In the genomic region with DNA sequence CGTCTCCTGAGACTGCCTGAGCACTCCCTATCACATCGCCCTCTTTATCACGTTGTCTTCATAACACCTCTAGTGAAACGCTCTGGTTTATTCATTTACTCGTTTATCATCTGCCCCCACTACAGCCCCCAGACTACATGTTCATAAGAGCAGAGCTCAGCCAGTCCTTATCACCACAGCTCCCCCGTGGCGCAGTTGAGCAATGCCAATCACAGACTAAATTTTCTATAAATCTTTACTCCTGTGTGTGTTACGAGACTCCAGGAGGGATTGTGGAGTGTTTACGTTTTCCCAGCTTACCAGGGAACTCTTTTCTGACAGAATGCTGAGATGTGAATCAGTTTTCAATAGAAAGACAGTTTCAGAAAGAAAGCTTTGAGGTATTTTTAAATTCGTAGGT, we compare ENCODE assay signal across 24 cellular contexts.
DNase-seq lines count a peak whose midpoint lies in the region; ATAC-seq, FAIRE-seq and TF ChIP-seq lines count a peak whose summit lies in the region.
"Had no signal": no experiment of that assay in that cellular context is flagged by ENCODE, and none has a peak within 500 bp of the region (broad histone marks: within the 10 kb centered on the region; RNA-seq: fewer than 3 reads in every experiment).

No MANE protein-coding gene starts in this region.

- DNase-seq in HepG2 (ENCODE audit: low spot score): no peak
- no peak for DNase-seq in right lobe of liver
- peak; percentile 4 for DNase-seq in hepatocyte (ENCODE audit: low spot score)
- DNase-seq in stimulated activated CD8-positive, alpha-beta memory T cell treated with anti-CD3 and anti-CD28 coated beads, Interleukin-4, amount 100 ng/mL, for 48 hours: no peak
- DNase-seq in superior temporal gyrus (ENCODE audit: extremely low spot score): no peak
- DNase-seq in RKO (ENCODE audit: low spot score): no peak
- DNase-seq: EL; GF-D8; Karpas-422; NCI-H1436; NCI-H187 treated with DMSO at 0.1 percent for 48 hours; NCI-H2107; NCI-H2227 treated with DMSO at 0.1 percent for 48 hours; NCI-H524; NCI-H774; NK-92 treated with Interleukin-12 subunit alpha and Interleukin-12 subunit beta, amount 100 ng/mL, for 24 hours; RPMI8226; SHP77; SW 1271 had no signal

- ATAC-seq in HepG2: peak; percentile 57
- no peak for ATAC-seq in right lobe of liver
- ATAC-seq in SK-N-SH treated with all-trans-retinoic acid at 6 μM for 48 hours: no peak
- ATAC-seq: HCT116 had no signal

- H2AFZ ChIP-seq in HepG2 (ENCODE audit: low read length) (no peak overlapping the region), OCI-LY3 (ENCODE audit: low read depth, low read length) (0 out of 2 replicates have a peak overlapping the region, but pooled peaks have one; percentile 15), hepatocyte (no peak overlapping the region)

- H3K9me3 ChIP-seq in HepG2 (ENCODE audit: low read length) (no peaks in the 10 kb centered on the region), right lobe of liver (no peaks in the 10 kb centered on the region), OCI-LY3 (ENCODE audit: insufficient read depth, low read length) (no peaks in the 10 kb centered on the region), hepatocyte (ENCODE audit: low read depth) (no peaks in the 10 kb centered on the region)

- no peaks in the 10 kb centered on the region for H3K79me2 ChIP-seq in HepG2 (ENCODE audit: insufficient read depth, low read length)
- H3K79me2 ChIP-seq in OCI-LY3 (ENCODE audit: low read length): no peaks in the 10 kb centered on the region
- no peaks in the 10 kb centered on the region for H3K79me2 ChIP-seq in hepatocyte

- CTCF ChIA-PET in HepG2 (lab: Yijun Ruan, JAX; ENCODE audit: low intra/inter-chr PET ratio, low total read pairs): no interaction called here

- POLR2A ChIA-PET in HepG2 (lab: Yijun Ruan, JAX): no interaction called here

- H3K4me3 ChIP-seq in HepG2 (replicated peaks in 1 of 3; ENCODE audit: insufficient read depth in 1 of 3, low read depth in 2 of 3, low read length in 3 of 3): no peak overlapping the region
- H3K4me3 ChIP-seq in right lobe of liver: no peak overlapping the region
- no peak overlapping the region for H3K4me3 ChIP-seq in OCI-LY3 (ENCODE audit: low read length)
- no peak overlapping the region for H3K4me3 ChIP-seq in hepatocyte

- H3K9me2 ChIP-seq in hepatocyte (replicated peaks; ENCODE audit: insufficient read depth): no peaks in the 10 kb centered on the region

- no peaks in the 10 kb centered on the region for H3K27me3 ChIP-seq in HepG2 (ENCODE audit: control insufficient read depth in 1 of 2, insufficient read depth in 2 of 2, low read length in 2 of 2)
- no peaks in the 10 kb centered on the region for H3K27me3 ChIP-seq in right lobe of liver
- H3K27me3 ChIP-seq in OCI-LY3 (ENCODE audit: low read depth, low read length): no peaks in the 10 kb centered on the region
- no peaks in the 10 kb centered on the region for H3K27me3 ChIP-seq in hepatocyte

- TF ChIP-seq POLR2A in HepG2 (IDR thresholded peaks at IDR 0.05; ENCODE audit: insufficient read depth in 1 of 2, low read depth in 2 of 2, low read length in 2 of 2) (no peak), right lobe of liver (IDR thresholded peaks at IDR 0.05) (no peak)

- 11% methylated on average over 10 of the region's 10 CpGs for WGBS in HepG2 (ENCODE audit: low lambda C conversion rate)
- 24% methylated on average over 10 of the region's 10 CpGs for WGBS in right lobe of liver (ENCODE audit: insufficient coverage, low coverage, low lambda C conversion rate, missing lambda C conversion rate)
- WGBS in hepatocyte (ENCODE audit: low lambda C conversion rate, missing lambda C conversion rate): 32% methylated on average over 10 of the region's 10 CpGs

- H3K9ac ChIP-seq in HepG2 (ENCODE audit: insufficient read depth, low read depth, low read length) (no peak overlapping the region), OCI-LY3 (ENCODE audit: low read length) (no peak overlapping the region)

- intact Hi-C loops in HepG2 (cut with micrococcal nuclease; ENCODE audit: unreplicated experiment): no loop called here
- intact Hi-C loops in right lobe of liver (cut with DNase I): no loop called here

- H3K27ac ChIP-seq in HepG2 (ENCODE audit: extremely low read length, insufficient read depth, low read length): no peak overlapping the region
- no peak overlapping the region for H3K27ac ChIP-seq in right lobe of liver
- no peak overlapping the region for H3K27ac ChIP-seq in OCI-LY3 (ENCODE audit: low read length)
- H3K27ac ChIP-seq in hepatocyte: no peak overlapping the region

- H3K4me1 ChIP-seq in HepG2 (ENCODE audit: insufficient read depth, low read length): no peaks in the 10 kb centered on the region
- H3K4me1 ChIP-seq in right lobe of liver: no peaks in the 10 kb centered on the region
- H3K4me1 ChIP-seq in OCI-LY3 (ENCODE audit: low read length): no peaks in the 10 kb centered on the region
- no peaks in the 10 kb centered on the region for H3K4me1 ChIP-seq in hepatocyte (ENCODE audit: insufficient read depth)

- TF ChIP-seq EP300 in HepG2 (IDR thresholded peaks at IDR 0.05; ENCODE audit: low read depth in 2 of 2, low read length in 2 of 2) (no peak), HepG2 (CRISPR knock-in tag; IDR thresholded peaks at IDR 0.05; ENCODE audit: borderline replicate concordance) (no peak)

- H4K20me1 ChIP-seq in HepG2 (ENCODE audit: insufficient read depth, low read length): no peaks in the 10 kb centered on the region
- H4K20me1 ChIP-seq in OCI-LY3 (ENCODE audit: insufficient read depth, low read length): no peaks in the 10 kb centered on the region
- no peaks in the 10 kb centered on the region for H4K20me1 ChIP-seq in hepatocyte (ENCODE audit: insufficient read depth, poor library complexity, severe bottlenecking)

- H3K4me2 ChIP-seq in HepG2 (ENCODE audit: low read depth, low read length) (no peak overlapping the region), OCI-LY3 (ENCODE audit: low read length) (no peak overlapping the region), hepatocyte (peak overlapping the region; percentile 38)

- no peak for TF ChIP-seq CTCF in HepG2 (CRISPR knock-in tag; IDR thresholded peaks at IDR 0.05)
- TF ChIP-seq CTCF in right lobe of liver (IDR thresholded peaks at IDR 0.05): no peak
- TF ChIP-seq CTCF in OCI-LY3 (IDR thresholded peaks at IDR 0.05; ENCODE audit: low read depth, low read length): no peak
- no peak for TF ChIP-seq CTCF in hepatocyte (IDR thresholded peaks at IDR 0.05; ENCODE audit: poor library complexity)

- no peak for TF ChIP-seq RAD21 in HepG2 (CRISPR knock-in tag; IDR thresholded peaks at IDR 0.05)

- in situ Hi-C loops in HepG2 (cut with HindIII; ENCODE audit: extremely low pct_ligation_motif_present, low pct_unique_long_range_greater_than_20kb): loop anchor here (25.0 kb wide), 1 partner anchor 314 kb away; the partner anchor contains the start of gene ADGRB3

- no peak for FAIRE-seq in HepG2 (lab: Jason Lieb, UNC)
- FAIRE-seq: GM19239, H1 had no signal

- BruUV-seq in HepG2 (replicated peaks; lab: Mats Ljungman, UMichigan): no TSS peak

- H3K36me3 ChIP-seq in HepG2 (replicated peaks in 1 of 2; ENCODE audit: control insufficient read depth in 1 of 2, insufficient read depth in 2 of 2, low read length in 2 of 2) (no peaks in the 10 kb centered on the region), right lobe of liver (no peaks in the 10 kb centered on the region), OCI-LY3 (replicated peaks; ENCODE audit: low read depth, low read length) (no peaks in the 10 kb centered on the region), hepatocyte (replicated peaks; ENCODE audit: insufficient read depth, low read depth) (no peaks in the 10 kb centered on the region)

TF ChIP-seq in HepG2, 621 proteins besides CTCF, POLR2A, EP300 and RAD21 (continues in another document):
- TF ChIP-seq ZNF282 (IDR thresholded peaks at IDR 0.05; ENCODE audit: partially characterized antibody): no peak
- TF ChIP-seq, protein P1, sequence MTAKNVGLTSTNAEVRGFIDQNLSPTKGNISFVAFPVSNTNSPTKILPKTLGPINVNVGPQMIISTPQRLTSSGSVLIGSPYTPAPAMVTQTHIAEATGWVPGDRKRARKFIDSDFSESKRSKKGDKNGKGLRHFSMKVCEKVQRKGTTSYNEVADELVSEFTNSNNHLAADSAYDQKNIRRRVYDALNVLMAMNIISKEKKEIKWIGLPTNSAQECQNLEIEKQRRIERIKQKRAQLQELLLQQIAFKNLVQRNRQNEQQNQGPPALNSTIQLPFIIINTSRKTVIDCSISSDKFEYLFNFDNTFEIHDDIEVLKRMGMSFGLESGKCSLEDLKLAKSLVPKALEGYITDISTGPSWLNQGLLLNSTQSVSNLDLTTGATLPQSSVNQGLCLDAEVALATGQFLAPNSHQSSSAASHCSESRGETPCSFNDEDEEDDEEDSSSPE (CRISPR knock-in tag; IDR thresholded peaks at IDR 0.05): no peak

TF ChIP-seq in SK-N-SH treated with all-trans-retinoic acid at 6 μM for 48 hours, 23 proteins besides CTCF, POLR2A, EP300 and RAD21 (continues in another document):
- no peak for TF ChIP-seq ZNF8 (CRISPR knock-in tag; IDR thresholded peaks at IDR 0.05)
- no peak for TF ChIP-seq TOX (CRISPR knock-in tag; IDR thresholded peaks at IDR 0.05; ENCODE audit: borderline replicate concordance)
- no peak for TF ChIP-seq SNAI2 (CRISPR knock-in tag; IDR thresholded peaks at IDR 0.05)
- TF ChIP-seq OSR1 (CRISPR knock-in tag; IDR thresholded peaks at IDR 0.05): no peak
- TF ChIP-seq ZNF70 (CRISPR knock-in tag; IDR thresholded peaks at IDR 0.05): no peak
- no peak for TF ChIP-seq PATZ1 (CRISPR knock-in tag; IDR thresholded peaks at IDR 0.05; ENCODE audit: borderline replicate concordance)
- no peak for TF ChIP-seq ZNF565 (CRISPR knock-in tag; conservative IDR thresholded peaks at IDR 0.05; ENCODE audit: low read depth)
- no peak for TF ChIP-seq ZC3H10 (CRISPR knock-in tag; IDR thresholded peaks at IDR 0.05)
- TF ChIP-seq ZFP3 (CRISPR knock-in tag; IDR thresholded peaks at IDR 0.05): no peak
